Comparison of ENCODE assay signal across 7 cellular contexts in genomic region chr14:45253754-45254300, GRCh38. TPM values are rescaled to one million over a fixed set of nuclear protein-coding genes. Genes with fewer than 3 reads are reported as not detected.
A peak's percentile ranks its signal among the peaks of the same experiment; 100 is the strongest.
DNase-seq lines count a peak whose midpoint lies in the region; ATAC-seq and TF ChIP-seq lines count a peak whose summit lies in the region.

No MANE protein-coding gene starts in this region.

- H3K4me1 ChIP-seq in endodermal cell (ENCODE audit: control insufficient read depth, insufficient read depth, low read length) (no peaks in the 10 kb centered on the region), muscle layer of duodenum (ENCODE audit: control insufficient read depth in 1 of 2, insufficient read depth in 2 of 2, low read length in 2 of 2) (peaks cover 6 to 7% of the 10 kb centered on the region in 2 donors)

- H3K4me3 ChIP-seq in H7 (ENCODE audit: insufficient read depth, low read depth, low read length): peak overlapping the region; percentile 89
- H3K4me3 ChIP-seq in endodermal cell (ENCODE audit: low read length): peak overlapping the region; percentile 92
- H3K4me3 ChIP-seq in muscle layer of duodenum (ENCODE audit: low read depth in 1 of 2, low read length in 2 of 2): peak overlapping the region; percentile 88 to 89

- H3K27me3 Mint-ChIP-seq in endodermal cell (ENCODE audit: insufficient read depth): peaks cover 6% of the 10 kb centered on the region

- DNase-seq in H7: no peak
- peak; percentile 54 for DNase-seq in RPMI7951 (ENCODE audit: low read depth)
- no peak for DNase-seq in endodermal cell
- no peak for DNase-seq in NK-92 treated with Interleukin-12 subunit alpha and Interleukin-12 subunit beta, amount 100 ng/mL, for 24 hours (lab: John Stamatoyannopoulos, UW)
- no peak for DNase-seq in COLO668 (lab: John Stamatoyannopoulos, UW; ENCODE audit: unreplicated experiment)

- H3K36me3 Mint-ChIP-seq in endodermal cell (ENCODE audit: low read depth): peaks cover 8% of the 10 kb centered on the region

- no peaks in the 10 kb centered on the region for H3K27me3 ChIP-seq in H7 (ENCODE audit: control insufficient read depth, insufficient read depth, low read length)
- H3K27me3 ChIP-seq in endodermal cell (ENCODE audit: control insufficient read depth, insufficient read depth, low read length, poor library complexity, severe bottlenecking): no peaks in the 10 kb centered on the region
- H3K27me3 ChIP-seq in muscle layer of duodenum (ENCODE audit: low read depth, low read length): no peaks in the 10 kb centered on the region

- ATAC-seq in HG02884 (IDR thresholded peaks at IDR 0.05; ENCODE audit: unreplicated experiment): no peak

- TF ChIP-seq CTCF in endodermal cell (conservative IDR thresholded peaks at IDR 0.05): no peak

- H3K4me3 Mint-ChIP-seq in endodermal cell: peak overlapping the region; percentile 83

- H3K9me3 Mint-ChIP-seq in endodermal cell: peaks cover 29% of the 10 kb centered on the region

- H3K9me3 ChIP-seq in endodermal cell (ENCODE audit: control insufficient read depth, low read length) (peaks cover 30% of the 10 kb centered on the region), muscle layer of duodenum (ENCODE audit: control insufficient read depth in 1 of 2, low read length in 2 of 2) (peaks cover 7 to 8% of the 10 kb centered on the region in 2 donors)

- 90 to 96% methylated on average over 15 to 23 of the region's 23 CpGs for WGBS in endodermal cell (ENCODE audit: insufficient coverage in 1 of 2, insufficient read length in 1 of 2), 2 experiments

- H3K36me3 ChIP-seq in H7 (replicated peaks; ENCODE audit: control insufficient read depth, insufficient read depth, low read length) (no peaks in the 10 kb centered on the region), endodermal cell (ENCODE audit: control insufficient read depth, insufficient read depth, low read length) (no peaks in the 10 kb centered on the region), muscle layer of duodenum (ENCODE audit: control insufficient read depth in 1 of 2, insufficient read depth in 2 of 2, low read length in 2 of 2) (no peaks in the 10 kb centered on the region)

- H3K27ac ChIP-seq in endodermal cell (ENCODE audit: low read depth, low read length) (no peak overlapping the region), muscle layer of duodenum (ENCODE audit: low read length) (peak overlapping the region; percentile 96)

- H3K9ac ChIP-seq in endodermal cell (ENCODE audit: extremely low read depth, low read length, poor library complexity, severe bottlenecking): peak overlapping the region; percentile 15

- peaks cover 15% of the 10 kb centered on the region for H3K4me1 Mint-ChIP-seq in endodermal cell

- peak overlapping the region; percentile 94 for H3K27ac Mint-ChIP-seq in endodermal cell

RNA-seq across cellular contexts. Expression of gene MIS18BP1, which starts 0.8 kb away (rescaled TPM):
- total RNA-seq in H7 (2014; rRNA removed; shearing (Covaris generic)): 46.3 and 73.3 TPM in 2 replicates
- 42.4 and 51.2 TPM in 2 replicates for total RNA-seq in RPMI7951 (2014; rRNA removed; shearing (Covaris generic))
- total RNA-seq in endodermal cell: 10 to 100 TPM; 61.0 to 91.8 TPM
- polyA plus RNA-seq in endodermal cell (2013, experiment 1 of 2): 46.4 TPM
- polyA plus RNA-seq in endodermal cell (2013, experiment 2 of 2): 59.0 TPM
